In genomic region chr10:68959695-68960524, GRCh38 we compare ENCODE assay signal across 1 cellular context.
A peak's percentile ranks its signal among the peaks of the same experiment; 100 is the strongest.
TF ChIP-seq lines count a peak whose summit lies in the region.

No MANE protein-coding gene starts in this region.

TF ChIP-seq in H1, 55 proteins besides CTCF, POLR2A, EP300 and RAD21:
- TF ChIP-seq CHD1 (IDR thresholded peaks at IDR 0.05; ENCODE audit: low read depth, low read length) (no peak), TAF1 (IDR thresholded peaks at IDR 0.05; ENCODE audit: low read depth, low read length) (no peak), RXRA (IDR thresholded peaks at IDR 0.05; ENCODE audit: insufficient read depth, low read depth, low read length) (no peak), MAFK (IDR thresholded peaks at IDR 0.05; ENCODE audit: low read depth, low read length) (peak; percentile 44; the same call in 1 of the 2 replicates)
TF ChIP-seq in H1: peak in this region for 1.
